8 cellular contexts compared by ENCODE assay signal in genomic region chr1:204398197-204399125, GRCh38. TPM values are rescaled to one million over a fixed set of nuclear protein-coding genes. Genes with fewer than 3 reads are reported as not detected.
DNase-seq lines count a peak whose midpoint lies in the region; ATAC-seq, FAIRE-seq and TF ChIP-seq lines count a peak whose summit lies in the region.

No MANE protein-coding gene starts in this region.

- intact Hi-C loops in Right ventricle myocardium superior (cut with DNase I): no loop called here

- no peak for TF ChIP-seq POLR2A in H54 (IDR thresholded peaks at IDR 0.05; ENCODE audit: low read depth, low read length)

- H3K4me3 Mint-ChIP-seq in activated naive CD8-positive, alpha-beta T cell: no peak overlapping the region
- no peak overlapping the region for H3K4me3 Mint-ChIP-seq in progenitor cell of endocrine pancreas (ENCODE audit: low read depth)

- peak; percentile 77 for TF ChIP-seq CTCF in progenitor cell of endocrine pancreas (IDR thresholded peaks at IDR 0.05; ENCODE audit: unreplicated experiment)

- peak; percentile 90 for FAIRE-seq in H54 (lab: Jason Lieb, UNC)

- H3K27me3 Mint-ChIP-seq in activated naive CD8-positive, alpha-beta T cell: no peaks in the 10 kb centered on the region
- H3K27me3 Mint-ChIP-seq in progenitor cell of endocrine pancreas: peaks cover 3% of the 10 kb centered on the region

- DNase-seq in Daoy (ENCODE audit: low read depth): peak; percentile 75
- DNase-seq in H54 (ENCODE audit: insufficient read length, low spot score): peak; percentile 81
- DNase-seq in NAMALWA (ENCODE audit: low spot score): peak; percentile 93
- DNase-seq in RPMI8226: peak; percentile 86
- DNase-seq in Right ventricle myocardium superior: no peak
- DNase-seq in progenitor cell of endocrine pancreas (ENCODE audit: low spot score, unreplicated experiment): peak; percentile 37

- ATAC-seq in Right ventricle myocardium superior (ENCODE audit: poor library complexity) (peak; percentile 84), HG03460 (IDR thresholded peaks at IDR 0.05; ENCODE audit: unreplicated experiment) (no peak)

- H3K4me1 Mint-ChIP-seq in activated naive CD8-positive, alpha-beta T cell (ENCODE audit: low read depth): peaks cover 15% of the 10 kb centered on the region
- peaks cover 1% of the 10 kb centered on the region for H3K4me1 Mint-ChIP-seq in progenitor cell of endocrine pancreas (ENCODE audit: low read depth)

- peaks cover 4% of the 10 kb centered on the region for H3K36me3 Mint-ChIP-seq in activated naive CD8-positive, alpha-beta T cell
- H3K36me3 Mint-ChIP-seq in progenitor cell of endocrine pancreas (ENCODE audit: insufficient read depth): peaks cover 12% of the 10 kb centered on the region

- H3K27ac Mint-ChIP-seq in activated naive CD8-positive, alpha-beta T cell: peak overlapping the region; percentile 85
- peak overlapping the region; percentile 84 for H3K27ac Mint-ChIP-seq in progenitor cell of endocrine pancreas

- no peaks in the 10 kb centered on the region for H3K9me3 Mint-ChIP-seq in activated naive CD8-positive, alpha-beta T cell (ENCODE audit: low read depth)
- peaks cover 3% of the 10 kb centered on the region for H3K9me3 Mint-ChIP-seq in progenitor cell of endocrine pancreas (ENCODE audit: low read depth)

RNA-seq across cellular contexts. Expression of gene PPP1R15B, which starts 13.2 kb away (rescaled TPM):
- total RNA-seq in Daoy (2014; rRNA removed; shearing (Covaris generic)): 22.5 and 30.7 TPM in 2 replicates
- total RNA-seq in Right ventricle myocardium superior: 19.7 TPM
- 42.6 and 43.3 TPM in 2 replicates for total RNA-seq in progenitor cell of endocrine pancreas

RNA-seq across cellular contexts. Expression of gene PLEKHA6, which starts 38.7 kb away (rescaled TPM):
- 0.29 and 0.83 TPM in 2 replicates for total RNA-seq in Daoy (2014; rRNA removed; shearing (Covaris generic))
- total RNA-seq in Right ventricle myocardium superior (20.0 TPM), progenitor cell of endocrine pancreas (66.9 and 71.5 TPM in 2 replicates)

Comparison
In these comparisons a context has a peak if more than half of its experiments do, and no peak if none do; other contexts are left out.
1. RNA of gene PLEKHA6, which starts 38.7 kb away (total RNA-seq): 66.9 to 71.5 TPM in progenitor cell of endocrine pancreas and 20.0 TPM in Right ventricle myocardium superior (single experiment); 0.29 to 0.83 TPM in Daoy; every median in the first group is over 10 times any median in the second.